8 cellular contexts compared by ENCODE assay signal in genomic region chr6:33249732-33250625, GRCh38. TPM values are rescaled to one million over a fixed set of nuclear protein-coding genes. Genes with fewer than 3 reads are reported as not detected.
DNase-seq lines count a peak whose midpoint lies in the region; ATAC-seq and TF ChIP-seq lines count a peak whose summit lies in the region.

No MANE protein-coding gene starts in this region.

- H2BK5ac ChIP-seq in mesenchymal stem cell (ENCODE audit: low read depth, low read length, poor library complexity, severe bottlenecking), result no peak overlapping the region

- H3K4ac ChIP-seq in mesenchymal stem cell (ENCODE audit: low read depth in 1 of 2, low read length in 2 of 2), result peak overlapping the region; percentile 49 to 56

- H3K36me3 ChIP-seq in PC-3 (ENCODE audit: low read depth, low read length) (no peaks in the 10 kb centered on the region), mesenchymal stem cell (ENCODE audit: control insufficient read depth in 1 of 2, insufficient read depth in 2 of 2, low read depth in 1 of 2, low read length in 2 of 2) (peaks cover 9 to 20% of the 10 kb centered on the region in 2 experiments), uterus (no peaks in the 10 kb centered on the region)

- no peak for TF ChIP-seq CTCF in PC-3 (conservative IDR thresholded peaks at IDR 0.05; ENCODE audit: low read depth, low read length)
- no peak for TF ChIP-seq CTCF in uterus (IDR thresholded peaks at IDR 0.05)

- H3K4me3 ChIP-seq in PC-3 (ENCODE audit: low read length), result peak overlapping the region; percentile 70
- H3K4me3 ChIP-seq in mesenchymal stem cell (ENCODE audit: insufficient read depth in 1 of 2, low read depth in 1 of 2, low read length in 2 of 2), result peak overlapping the region; percentile 67 to 89
- H3K4me3 ChIP-seq in uterus, result peak overlapping the region; percentile 49 to 66

- H3K27me3 Mint-ChIP-seq in dendritic cell treated with granulocyte-macrophage colony-stimulating factor and Interleukin-4, amounts not matched to agents 40 ng/mL and 50 ng/mL, for 4 days, result peaks cover 6% of the 10 kb centered on the region

- intact Hi-C loops in PC-3 (cut with micrococcal nuclease), result loop anchor here (1.0 to 2.0 kb wide), 4 partner anchors 43 to 127 kb away; partner anchors contain the start of gene RGL2
- intact Hi-C loops in dendritic cell treated with granulocyte-macrophage colony-stimulating factor and Interleukin-4, amounts not matched to agents 40 ng/mL and 50 ng/mL, for 4 days (cut with micrococcal nuclease), result loop anchor here (1.0 to 2.0 kb wide), 5 partner anchors 49 to 235 kb away; partner anchors contain the start of genes RGL2, RXRB and SLC39A7
- intact Hi-C loops in uterus (cut with DNase I; ENCODE audit: low total_unique reads), result loop anchor here (5.0 kb wide), 1 partner anchor 88 kb away; no protein-coding TSS in a partner anchor

- POLR2A ChIA-PET in PC-3 (lab: Charles Lee; ENCODE audit: unreplicated experiment), result interaction anchor here (0.5 to 1.0 kb wide), 5 partner anchors 11 to 1120 kb away, joined by 3 to 7 read pairs (median 4); partner anchors contain the start of gene FKBPL

- peak overlapping the region; percentile 82 for H3K4me3 Mint-ChIP-seq in dendritic cell treated with granulocyte-macrophage colony-stimulating factor and Interleukin-4, amounts not matched to agents 40 ng/mL and 50 ng/mL, for 4 days

- no peaks in the 10 kb centered on the region for H4K20me1 ChIP-seq in PC-3 (ENCODE audit: low read length)

- no peaks in the 10 kb centered on the region for H3K9me3 ChIP-seq in PC-3 (ENCODE audit: low read length)
- H3K9me3 ChIP-seq in mesenchymal stem cell (ENCODE audit: control insufficient read depth, low read length), result no peaks in the 10 kb centered on the region
- H3K9me3 ChIP-seq in uterus, result no peaks in the 10 kb centered on the region

- peaks cover 7% of the 10 kb centered on the region for H3F3A ChIP-seq in PC-3 (ENCODE audit: low read length, unreplicated experiment)

- H3K4me2 ChIP-seq in PC-3 (ENCODE audit: low read length) (peak overlapping the region; percentile 89), mesenchymal stem cell (ENCODE audit: low read length, poor library complexity, severe bottlenecking) (peak overlapping the region; percentile 95)

- peak overlapping the region; percentile 50 for H2BK120ac ChIP-seq in mesenchymal stem cell (ENCODE audit: low read depth, low read length)

- CTCF ChIA-PET in PC-3 (lab: Charles Lee), result interaction anchor here (0.5 to 2.0 kb wide), 4 partner anchors 10 to 100 kb away, joined by 3 to 8 read pairs (median 5); no protein-coding TSS in a partner anchor

- H3K9me3 Mint-ChIP-seq in dendritic cell treated with granulocyte-macrophage colony-stimulating factor and Interleukin-4, amounts not matched to agents 40 ng/mL and 50 ng/mL, for 4 days, result no peaks in the 10 kb centered on the region

- peaks cover 49% of the 10 kb centered on the region for H3K4me1 Mint-ChIP-seq in dendritic cell treated with granulocyte-macrophage colony-stimulating factor and Interleukin-4, amounts not matched to agents 40 ng/mL and 50 ng/mL, for 4 days (ENCODE audit: low read depth)

- H2AFZ ChIP-seq in PC-3 (ENCODE audit: low read length), result peak overlapping the region; percentile 81
- H2AFZ ChIP-seq in mesenchymal stem cell (ENCODE audit: low read depth, low read length), result peak overlapping the region; percentile 79

- H4K91ac ChIP-seq in mesenchymal stem cell (ENCODE audit: low read length), result peak overlapping the region; percentile 96

- H2AK5ac ChIP-seq in mesenchymal stem cell (ENCODE audit: low read length, severe bottlenecking), result peak overlapping the region; percentile 54

- H3K27ac Mint-ChIP-seq in dendritic cell treated with granulocyte-macrophage colony-stimulating factor and Interleukin-4, amounts not matched to agents 40 ng/mL and 50 ng/mL, for 4 days, result peak overlapping the region; percentile 92

- H3K18ac ChIP-seq in mesenchymal stem cell (ENCODE audit: low read depth in 1 of 2, low read length in 2 of 2), result peak overlapping the region; percentile 93 to 96

- peaks cover 12% of the 10 kb centered on the region for H3K79me1 ChIP-seq in mesenchymal stem cell (replicated peaks; ENCODE audit: low read length, poor library complexity, severe bottlenecking)

- H3K9me2 ChIP-seq in PC-3 (replicated peaks; ENCODE audit: low read length), result no peaks in the 10 kb centered on the region

- peak overlapping the region; percentile 61 to 70 for H2BK12ac ChIP-seq in mesenchymal stem cell (ENCODE audit: low read length in 2 of 2)

- peak overlapping the region; percentile 87 for H2BK15ac ChIP-seq in mesenchymal stem cell (ENCODE audit: low read depth, poor library complexity, severe bottlenecking)

- DNase-seq in activated CD8-positive, alpha-beta memory T cell treated with anti-CD3 and anti-CD28 coated beads, Interleukin-2, amount 50 U/mL, for 4 hours, result peak; percentile 20
- DNase-seq in activated CD8-positive, alpha-beta memory T cell treated with anti-CD3 and anti-CD28 coated beads for 24 hours, result no peak
- peak; percentile 93 for DNase-seq in PC-3
- DNase-seq in mesenchymal stem cell, result peak; percentile 80
- DNase-seq in uterus, result peak; percentile 26 to 27
- no peak for DNase-seq in 8988T

- peak overlapping the region in 1 of 2 experiments; percentile 60 for H3K23ac ChIP-seq in mesenchymal stem cell (ENCODE audit: low read length in 2 of 2)

- peaks cover 26% of the 10 kb centered on the region for H3K36me3 Mint-ChIP-seq in dendritic cell treated with granulocyte-macrophage colony-stimulating factor and Interleukin-4, amounts not matched to agents 40 ng/mL and 50 ng/mL, for 4 days (ENCODE audit: low read depth)

- no peaks in the 10 kb centered on the region for H3K27me3 ChIP-seq in PC-3 (ENCODE audit: low read length)
- H3K27me3 ChIP-seq in mesenchymal stem cell (ENCODE audit: control insufficient read depth in 1 of 2, insufficient read depth in 1 of 2, low read length in 2 of 2), result no peaks in the 10 kb centered on the region
- no peaks in the 10 kb centered on the region for H3K27me3 ChIP-seq in uterus

- 18% methylated on average over 15 of the region's 15 CpGs for WGBS in mesenchymal stem cell

- H4K8ac ChIP-seq in mesenchymal stem cell (ENCODE audit: low read length), result peak overlapping the region; percentile 100

- TF ChIP-seq POLR2A in uterus (IDR thresholded peaks at IDR 0.05), result no peak

- peak overlapping the region in 1 of 2 experiments; percentile 94 for H3K14ac ChIP-seq in mesenchymal stem cell (ENCODE audit: low read length in 2 of 2)

- H3K9ac ChIP-seq in PC-3 (ENCODE audit: low read length) (peak overlapping the region; percentile 69), mesenchymal stem cell (ENCODE audit: low read length) (peak overlapping the region; percentile 97)

- H3K4me1 ChIP-seq in PC-3 (ENCODE audit: insufficient read depth, low read length) (peaks cover 30% of the 10 kb centered on the region), mesenchymal stem cell (ENCODE audit: control insufficient read depth, insufficient read depth, low read depth, low read length) (peaks cover 14% of the 10 kb centered on the region), uterus (no peaks in the 10 kb centered on the region)

- TSS peak; percentile 93 for BruUV-seq in PC-3 (replicated peaks; lab: Mats Ljungman, UMichigan)

- H3K79me2 ChIP-seq in PC-3 (ENCODE audit: low read length), result no peaks in the 10 kb centered on the region

- ATAC-seq in PC-3, result peak; percentile 34
- ATAC-seq in GM21737 (IDR thresholded peaks at IDR 0.05; ENCODE audit: unreplicated experiment), result no peak

- H3K27ac ChIP-seq in PC-3 (ENCODE audit: low read length) (peak overlapping the region; percentile 72), mesenchymal stem cell (ENCODE audit: low read length, poor library complexity, severe bottlenecking) (peak overlapping the region; percentile 97), uterus (peak overlapping the region; percentile 92 to 95)

RNA-seq across cellular contexts. Expression of gene VPS52, which starts 21.7 kb away (rescaled TPM):
- total RNA-seq in PC-3 (2014; rRNA removed) (33.7 and 39.9 TPM in 2 replicates), uterus (10 to 100 TPM; 12.8 to 58.4 (median 37.5) TPM)
- polyA plus RNA-seq in mesenchymal stem cell (2013, experiment 1 of 2), result 30.7 TPM
- polyA plus RNA-seq in mesenchymal stem cell (2013, experiment 2 of 2), result 29.4 TPM

RNA-seq across cellular contexts. Expression of gene RPS18, which starts 21.9 kb away (rescaled TPM):
- total RNA-seq in PC-3 (2014; rRNA removed) (2,873 and 3,161 TPM in 2 replicates), uterus (1,000 to 10,000 TPM; 2,386 to 5,510 (median 4,061) TPM)
- polyA plus RNA-seq in mesenchymal stem cell (2013, experiment 1 of 2), result 6,369 TPM
- polyA plus RNA-seq in mesenchymal stem cell (2013, experiment 2 of 2), result 6,579 TPM

RNA-seq across cellular contexts. Expression of gene B3GALT4, which starts 26.9 kb away (rescaled TPM):
- 7.9 and 8.4 TPM in 2 replicates for total RNA-seq in PC-3 (2014; rRNA removed)
- 2.8 TPM for polyA plus RNA-seq in mesenchymal stem cell (2013, experiment 1 of 2)
- 3.1 TPM for polyA plus RNA-seq in mesenchymal stem cell (2013, experiment 2 of 2)
- total RNA-seq in uterus, result 10 to 100 TPM in 3 of 4 donors, 1 to 10 TPM in 1; 5.5 to 15.9 (median 14.3) TPM

RNA-seq across cellular contexts. Expression of gene WDR46, which starts 39.1 kb away (rescaled TPM):
- 104 and 146 TPM in 2 replicates for total RNA-seq in PC-3 (2014; rRNA removed)
- polyA plus RNA-seq in mesenchymal stem cell (2013, experiment 1 of 2), result 66.3 TPM
- 59.2 TPM for polyA plus RNA-seq in mesenchymal stem cell (2013, experiment 2 of 2)
- total RNA-seq in uterus, result 10 to 100 TPM; 17.9 to 60.3 (median 31.7) TPM

RNA-seq across cellular contexts. Expression of gene PFDN6, which starts 39.4 kb away (rescaled TPM):
- total RNA-seq in PC-3 (2014; rRNA removed) (153 and 181 TPM in 2 replicates), uterus (10 to 100 TPM; 13.6 to 33.5 (median 21.6) TPM)
- polyA plus RNA-seq in mesenchymal stem cell (2013, experiment 1 of 2), result 52.4 TPM
- 52.8 TPM for polyA plus RNA-seq in mesenchymal stem cell (2013, experiment 2 of 2)

Comparison
In these comparisons a context has a peak if more than half of its experiments do, and no peak if none do; other contexts are left out.
1. DNase-seq: peak in activated CD8-positive, alpha-beta memory T cell treated with anti-CD3 and anti-CD28 coated beads, Interleukin-2, amount 50 U/mL, for 4 hours (single experiment), PC-3 (single experiment), mesenchymal stem cell (single experiment) and uterus (2 of 2); none in activated CD8-positive, alpha-beta memory T cell treated with anti-CD3 and anti-CD28 coated beads for 24 hours (single experiment) and 8988T (single experiment).
2. Peak in every context shown above with its lines, with median percentiles within 50 percentile points of each other: H3K27ac ChIP-seq and H3K4me3 ChIP-seq.